In genomic region chr3:72347819-72348319, GRCh38 we compare ENCODE assay signal across 8 cellular contexts.
DNase-seq lines count a peak whose midpoint lies in the region; ATAC-seq and TF ChIP-seq lines count a peak whose summit lies in the region.

No MANE protein-coding gene starts in this region.

- no peak overlapping the region for H3K4me3 ChIP-seq in retinal pigment epithelial cell (ENCODE audit: low read length)

- peak; percentile 70 for DNase-seq in activated CD4-positive, alpha-beta T cell treated with anti-CD3 and anti-CD28 coated beads for 36 hours
- no peak for DNase-seq in activated CD4-positive, alpha-beta T cell treated with anti-CD3 and anti-CD28 coated beads, Interleukin-2, amount 50 U/mL, for 1 hour
- DNase-seq in LoVo (ENCODE audit: low spot score) (peak; percentile 62), activated gamma-delta T cell (lab: John Stamatoyannopoulos, UW) (peak; percentile 16), head of caudate nucleus (peak in 34 of 42 donors; percentile 29 to 82 (median 60)), retinal pigment epithelial cell (ENCODE audit: low read depth) (peak; percentile 78), middle frontal gyrus (ENCODE audit: extremely low spot score, low spot score) (no peak)
- DNase-seq in effector CD8-positive, alpha-beta T cell (lab: John Stamatoyannopoulos, UW), result no peak

- peak; percentile 36 for TF ChIP-seq CTCF in retinal pigment epithelial cell (conservative IDR thresholded peaks at IDR 0.05; ENCODE audit: low read depth, low read length)

- H3K9me3 Mint-ChIP-seq in activated CD4-positive, alpha-beta T cell treated with anti-CD3 and anti-CD28 coated beads for 36 hours (ENCODE audit: low read depth), result peaks cover 4% of the 10 kb centered on the region

- CTCF ChIA-PET in activated CD4-positive, alpha-beta T cell treated with anti-CD3 and anti-CD28 coated beads for 36 hours (lab: Charles Lee), result interaction anchor here (0.6 kb wide), 1 partner anchor 131 kb away, joined by 3 read pairs; no protein-coding TSS in a partner anchor

- ATAC-seq in activated CD4-positive, alpha-beta T cell treated with anti-CD3 and anti-CD28 coated beads for 36 hours, result peak; percentile 18

- no peaks in the 10 kb centered on the region for H3K27me3 Mint-ChIP-seq in activated CD4-positive, alpha-beta T cell treated with anti-CD3 and anti-CD28 coated beads for 36 hours

- no peaks in the 10 kb centered on the region for H3K36me3 Mint-ChIP-seq in activated CD4-positive, alpha-beta T cell treated with anti-CD3 and anti-CD28 coated beads for 36 hours (ENCODE audit: low read depth)

- peaks cover 58% of the 10 kb centered on the region for H3K4me1 Mint-ChIP-seq in activated CD4-positive, alpha-beta T cell treated with anti-CD3 and anti-CD28 coated beads for 36 hours

- no peak overlapping the region for H3K27ac Mint-ChIP-seq in activated CD4-positive, alpha-beta T cell treated with anti-CD3 and anti-CD28 coated beads for 36 hours

- H3K4me3 Mint-ChIP-seq in activated CD4-positive, alpha-beta T cell treated with anti-CD3 and anti-CD28 coated beads for 36 hours, result no peak overlapping the region

- intact Hi-C loops in activated CD4-positive, alpha-beta T cell treated with anti-CD3 and anti-CD28 coated beads for 36 hours (cut with DNase I, micrococcal nuclease), result no loop called here
- intact Hi-C loops in head of caudate nucleus (cut with DNase I), result no loop called here

- POLR2A ChIA-PET in activated CD4-positive, alpha-beta T cell treated with anti-CD3 and anti-CD28 coated beads for 36 hours (lab: Charles Lee), result no interaction called here

Comparison
In these comparisons a context has a peak if more than half of its experiments do, and no peak if none do; other contexts are left out.
1. DNase-seq: peak in activated CD4-positive, alpha-beta T cell treated with anti-CD3 and anti-CD28 coated beads for 36 hours (single experiment), LoVo (single experiment), activated gamma-delta T cell (single experiment), head of caudate nucleus (34 of 42) and retinal pigment epithelial cell (single experiment); none in activated CD4-positive, alpha-beta T cell treated with anti-CD3 and anti-CD28 coated beads, Interleukin-2, amount 50 U/mL, for 1 hour (single experiment), effector CD8-positive, alpha-beta T cell (single experiment) and middle frontal gyrus (single experiment).